ENCODE assay signal across 9 cellular contexts in genomic region chrX:11666180-11666579, GRCh38. TPM values are rescaled to one million over a fixed set of nuclear protein-coding genes. Genes with fewer than 3 reads are reported as not detected.
DNase-seq lines count a peak whose midpoint lies in the region; ATAC-seq and TF ChIP-seq lines count a peak whose summit lies in the region.
"Had no signal": no experiment of that assay in that cellular context is flagged by ENCODE, and none has a peak within 500 bp of the region (broad histone marks: within the 10 kb centered on the region; RNA-seq: fewer than 3 reads in every experiment).

No MANE protein-coding gene starts in this region.

- H3K4me1 Mint-ChIP-seq in glutamatergic neuron (ENCODE audit: low read depth, unreplicated experiment) = no peaks in the 10 kb centered on the region

- TF ChIP-seq CTCF in glutamatergic neuron (IDR thresholded peaks at IDR 0.05; ENCODE audit: partially characterized antibody, unreplicated experiment) (no peak), psoas muscle (IDR thresholded peaks at IDR 0.05) (no peak), foreskin keratinocyte (conservative IDR thresholded peaks at IDR 0.05) (no peak)

- no peaks in the 10 kb centered on the region for H3K36me3 Mint-ChIP-seq in glutamatergic neuron (ENCODE audit: unreplicated experiment)

- H3K27ac ChIP-seq in psoas muscle = peak overlapping the region; percentile 75
- no peak overlapping the region for H3K27ac ChIP-seq in foreskin keratinocyte

- DNase-seq in ELF-1 (ENCODE audit: low read depth, low spot score) (peak; percentile 92), MG63 (no peak), glutamatergic neuron (peak; percentile 30), psoas muscle (peak in 1 of 2 donors; percentile 54), anterior cingulate cortex (lab: John Stamatoyannopoulos, UW) (no peak), NCI-H187 (lab: John Stamatoyannopoulos, UW) (no peak), foreskin keratinocyte (no peak)
- no peak for DNase-seq in stimulated activated naive CD4-positive, alpha-beta T cell (lab: John Stamatoyannopoulos, UW)
- DNase-seq: activated CD8-positive, alpha-beta memory T cell treated with anti-CD3 and anti-CD28 coated beads for 24 hours had no signal

- H3K9me3 ChIP-seq in MG63 = no peaks in the 10 kb centered on the region
- H3K9me3 ChIP-seq in psoas muscle = no peaks in the 10 kb centered on the region

- H3K4me3 ChIP-seq in MG63 = peak overlapping the region; percentile 48
- H3K4me3 ChIP-seq in psoas muscle = peak overlapping the region; percentile 73

- H3K27me3 ChIP-seq in MG63 = peaks cover 34% of the 10 kb centered on the region
- no peaks in the 10 kb centered on the region for H3K27me3 ChIP-seq in psoas muscle (ENCODE audit: insufficient read depth in 3 of 3, low read length in 2 of 3)
- peaks cover 88% of the 10 kb centered on the region for H3K27me3 ChIP-seq in foreskin keratinocyte

- H3K27me3 Mint-ChIP-seq in glutamatergic neuron (ENCODE audit: unreplicated experiment) = peaks cover 6% of the 10 kb centered on the region

- intact Hi-C loops in psoas muscle (cut with DNase I) = loop anchor here in 1 of 2 donors (10.0 kb wide), 1 partner anchor 131 kb away; no protein-coding TSS in a partner anchor

- ATAC-seq in psoas muscle (peak; percentile 42 to 63 (median 43)), foreskin keratinocyte (no peak)

- 0 to 18% (median 0%) methylated on average over 19 to 24 of the region's 24 CpGs for WGBS in psoas muscle, 3 donors

- peak overlapping the region; percentile 80 for H3K4me3 Mint-ChIP-seq in glutamatergic neuron (ENCODE audit: unreplicated experiment)

- H3K4me1 ChIP-seq in psoas muscle (no peaks in the 10 kb centered on the region), foreskin keratinocyte (no peaks in the 10 kb centered on the region)

- H3K9me3 Mint-ChIP-seq in glutamatergic neuron (ENCODE audit: unreplicated experiment) = peaks cover 1% of the 10 kb centered on the region

- no peaks in the 10 kb centered on the region for H3K36me3 ChIP-seq in MG63
- no peaks in the 10 kb centered on the region for H3K36me3 ChIP-seq in psoas muscle (ENCODE audit: insufficient read depth in 1 of 2, low read depth in 1 of 2)

- no peak overlapping the region for H3K27ac Mint-ChIP-seq in glutamatergic neuron (ENCODE audit: unreplicated experiment)

RNA-seq across cellular contexts. Expression of gene ARHGAP6, which starts 0.5 kb away (rescaled TPM):
- 0.10 TPM in 1 of 2 replicates, not detected in the other for total RNA-seq in MG63 (2014; rRNA removed; shearing (Covaris generic); ENCODE audit: low replicate concordance)
- total RNA-seq in glutamatergic neuron (ENCODE audit: unreplicated experiment) = 3.6 TPM
- total RNA-seq in psoas muscle = 10 to 100 TPM in 2 of 4 donors, 1 to 10 TPM in 2; 4.8 to 20.6 (median 11.3) TPM
- polyA plus RNA-seq in psoas muscle = 10 to 100 TPM in 1 of 3 donors, 1 to 10 TPM in 2; 1.8 to 11.0 (median 4.4) TPM
- total RNA-seq in foreskin keratinocyte = 0.11 TPM in 1 of 2 replicates, not detected in the other
- 0.02 TPM in 1 of 2 replicates, not detected in the other for polyA plus RNA-seq in foreskin keratinocyte

Comparison
In these comparisons a context has a peak if more than half of its experiments do, and no peak if none do; other contexts are left out.
1. DNase-seq: peak in ELF-1 (single experiment) and glutamatergic neuron (single experiment); none in MG63 (single experiment), anterior cingulate cortex (0 of 58), NCI-H187 (0 of 2), stimulated activated naive CD4-positive, alpha-beta T cell (0 of 6) and foreskin keratinocyte (0 of 2).